ENCODE assay signal across 9 cellular contexts in the genomic region with DNA sequence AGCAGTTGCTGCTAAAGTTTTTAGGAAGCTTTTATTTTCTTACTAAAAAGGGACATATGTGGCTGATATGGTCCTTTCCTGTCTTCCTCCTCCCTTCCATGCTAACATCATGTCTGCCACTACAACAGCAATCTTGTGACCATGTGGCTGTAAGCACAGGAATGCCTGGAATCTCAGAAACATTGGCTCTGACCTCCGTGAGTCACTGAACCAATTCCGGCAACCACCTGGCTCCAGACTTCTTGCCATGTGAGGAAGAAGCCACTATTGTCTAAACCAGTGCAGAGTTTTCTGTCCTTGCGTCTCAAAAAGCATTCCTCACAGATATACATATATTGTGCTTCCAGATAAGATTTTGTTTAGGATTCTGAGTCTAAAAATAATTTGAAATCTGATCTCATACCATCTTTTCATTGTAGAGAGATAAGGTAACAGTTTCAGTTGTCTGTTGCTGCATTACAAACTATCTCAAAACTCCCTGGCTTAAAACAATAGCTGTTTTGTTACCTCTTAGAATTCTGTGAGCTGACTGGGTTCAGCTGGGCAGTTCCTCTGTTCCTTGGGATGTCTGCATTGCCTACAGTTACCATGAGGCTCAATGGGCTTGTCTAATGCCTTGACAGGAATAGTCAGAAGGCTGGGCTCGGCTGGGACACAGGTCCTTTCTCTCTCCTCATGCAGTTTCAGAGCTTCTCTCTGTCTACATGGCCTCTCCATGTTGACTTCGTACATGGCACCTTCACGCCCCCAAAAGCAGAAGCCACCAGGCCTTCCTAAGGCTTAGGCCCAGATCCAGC.
DNase-seq lines count a peak whose midpoint lies in the region; ATAC-seq, FAIRE-seq and TF ChIP-seq lines count a peak whose summit lies in the region.
"Had no signal": no experiment of that assay in that cellular context is flagged by ENCODE, and none has a peak within 500 bp of the region (broad histone marks: within the 10 kb centered on the region; RNA-seq: fewer than 3 reads in every experiment).

No MANE protein-coding gene starts in this region.

- DNase-seq in GM04503 (ENCODE audit: low read depth) (peak; percentile 91), amniotic epithelial cell (ENCODE audit: low read depth) (peak; percentile 90), heart left ventricle (peak in 4 of 5 donors; percentile 49 to 66 (median 64)), pulmonary artery endothelial cell (ENCODE audit: low read depth, low spot score) (peak; percentile 97), MM.1S (no peak), D721Med (ENCODE audit: insufficient read length, low spot score) (no peak), DMS153 (lab: John Stamatoyannopoulos, UW) (no peak)
- DNase-seq in effector CD8-positive, alpha-beta T cell (lab: John Stamatoyannopoulos, UW): no peak
- DNase-seq: T-cell had no signal

- no peaks in the 10 kb centered on the region for H3K79me2 ChIP-seq in MM.1S (ENCODE audit: low read length)

- intact Hi-C loops in heart left ventricle (cut with DNase I): loop anchor here in 1 of 10 donors (10.0 kb wide), 1 partner anchor 71 kb away; no protein-coding TSS in a partner anchor

- H3K4me2 ChIP-seq in MM.1S (ENCODE audit: low read depth, low read length): no peak overlapping the region

- H3K36me3 ChIP-seq in heart left ventricle (no peaks in the 10 kb centered on the region), MM.1S (replicated peaks; ENCODE audit: insufficient read depth, low read length) (no peaks in the 10 kb centered on the region)

- no peaks in the 10 kb centered on the region for H3K27me3 ChIP-seq in heart left ventricle
- no peaks in the 10 kb centered on the region for H3K27me3 ChIP-seq in MM.1S (replicated peaks; ENCODE audit: insufficient read depth, low read length)

- H3K9me2 ChIP-seq in MM.1S (replicated peaks; ENCODE audit: insufficient read depth, low read length): no peaks in the 10 kb centered on the region

- no peak overlapping the region for H3K9ac ChIP-seq in MM.1S (ENCODE audit: low read length)

- H4K20me1 ChIP-seq in MM.1S (ENCODE audit: insufficient read depth, low read length): no peaks in the 10 kb centered on the region

- H3K4me1 ChIP-seq in heart left ventricle (peaks cover 0 to 21% (median 14%) of the 10 kb centered on the region in 12 donors), MM.1S (ENCODE audit: low read length) (no peaks in the 10 kb centered on the region)

- FAIRE-seq in D721Med (lab: Jason Lieb, UNC): no peak

- no peak overlapping the region for H3K4me3 ChIP-seq in heart left ventricle
- H3K4me3 ChIP-seq in MM.1S (ENCODE audit: low read length): no peak overlapping the region

- no peak for TF ChIP-seq POLR2A in heart left ventricle (IDR thresholded peaks at IDR 0.05)

- H3K9me3 ChIP-seq in heart left ventricle (no peaks in the 10 kb centered on the region), MM.1S (replicated peaks; ENCODE audit: insufficient read depth, low read length) (no peaks in the 10 kb centered on the region)

- TF ChIP-seq CTCF in heart left ventricle (IDR thresholded peaks at IDR 0.05) (no peak), MM.1S (IDR thresholded peaks at IDR 0.05; ENCODE audit: low read length) (no peak), D721Med (IDR thresholded peaks at IDR 0.05; ENCODE audit: insufficient read depth, missing control alignments) (no peak)

- no peak overlapping the region for H2AFZ ChIP-seq in MM.1S (ENCODE audit: low read length)

- WGBS in heart left ventricle, 4 donors: 41 to 50% (median 49%) methylated on average over 6 of the region's 6 CpGs

- H3K27ac ChIP-seq in heart left ventricle: peak overlapping the region in 11 of 12 donors; percentile 46 to 84 (median 69)
- H3K27ac ChIP-seq in MM.1S (ENCODE audit: low read length): no peak overlapping the region

- no peaks in the 10 kb centered on the region for H3F3A ChIP-seq in MM.1S (ENCODE audit: insufficient read depth, low read length)

- peak; percentile 84 to 95 (median 88) for ATAC-seq in heart left ventricle
- ATAC-seq: T-cell had no signal

Comparison
In these comparisons a context has a peak if more than half of its experiments do, and no peak if none do; other contexts are left out.
1. DNase-seq: peak in GM04503 (single experiment), amniotic epithelial cell (single experiment), heart left ventricle (4 of 5) and pulmonary artery endothelial cell (single experiment); none in effector CD8-positive, alpha-beta T cell (single experiment), MM.1S (single experiment), D721Med (single experiment) and DMS153 (single experiment).